In the genomic region with DNA sequence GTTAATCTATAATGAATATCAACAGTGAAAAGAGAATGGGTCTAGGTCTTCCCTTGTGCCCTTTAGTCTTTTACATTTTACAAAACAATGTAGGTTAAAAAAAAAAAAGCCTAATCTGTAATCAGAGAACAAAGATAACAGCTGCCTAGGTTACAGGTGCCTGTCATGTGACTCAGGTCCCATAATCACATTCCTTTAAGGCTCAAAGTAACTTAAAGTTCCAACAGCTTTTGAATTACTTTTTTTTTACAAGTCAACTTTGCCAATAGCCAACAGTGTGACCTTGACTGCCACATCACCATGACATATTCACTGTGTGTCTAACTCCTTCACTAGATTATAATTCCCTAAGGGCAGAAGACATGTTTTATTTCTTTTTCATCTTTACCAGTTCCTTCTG, we compare ENCODE assay signal across 36 cellular contexts.
"Had no signal": no experiment of that assay in that cellular context is flagged by ENCODE, and none has a peak within 500 bp of the region (broad histone marks: within the 10 kb centered on the region; RNA-seq: fewer than 3 reads in every experiment).

No MANE protein-coding gene starts in this region.

- H3K27ac ChIP-seq: ascending aorta, cardiac muscle cell, VCaP had no signal

- H3K27ac Mint-ChIP-seq: activated CD4-positive, alpha-beta memory T cell treated with anti-CD3 and anti-CD28 coated beads, Interleukin-2, amount 10 ng/mL, durations not matched to agents 7 days and 5 days; activated CD4-positive, alpha-beta T cell treated with anti-CD3 and anti-CD28 coated beads for 36 hours; activated CD4-positive, alpha-beta T cell treated with anti-CD3 and anti-CD28 coated beads, Interleukin-2, amount 10 ng/mL, durations not matched to agents 7 days and 5 days; activated CD8-positive, alpha-beta memory T cell treated with anti-CD3 and anti-CD28 coated beads, Interleukin-2, amount 10 ng/mL, durations not matched to agents 7 days and 5 days; activated CD8-positive, alpha-beta T cell treated with anti-CD3 and anti-CD28 coated beads, Interleukin-2, amount 10 ng/mL, durations not matched to agents 7 days and 5 days; activated naive CD4-positive, alpha-beta T cell treated with anti-CD3 and anti-CD28 coated beads, Interleukin-2, amount 10 ng/mL, durations not matched to agents 7 days and 5 days; activated naive CD4-positive, alpha-beta T cell treated with anti-CD3 and anti-CD28 coated beads, Interleukin-2, amount 50 U/mL, for 24 hours; activated naive CD8-positive, alpha-beta T cell; activated naive CD8-positive, alpha-beta T cell treated with anti-CD3 and anti-CD28 coated beads, Interleukin-2, amount 10 ng/mL, durations not matched to agents 7 days and 5 days; activated naive CD8-positive, alpha-beta T cell treated with anti-CD3 and anti-CD28 coated beads, Interleukin-2, amount 50 U/mL, for 24 hours; activated T-cell treated with anti-CD3 and anti-CD28 coated beads, Interleukin-2, amount 50 U/mL, for 24 hours; activated T-helper 2 cell treated with anti-CD3 and anti-CD28 coated beads, Interferon-gamma antibody, Interleukin-2, Interleukin-4, amounts not matched to agents 10 μg/mL and 5 μg/mL and 100 μg/mL, durations not matched to agents 14 hours and 24 hours and 36 hours; brain; T-helper 1 cell treated with Interleukin-12 subunit alpha and Interleukin-12 subunit beta and Interleukin-4 antibody, amounts not matched to agents 30 μg/mL and 1 μg/mL, for 36 hours; T-helper 2 cell treated with Interferon-gamma antibody and Interleukin-4, amounts not matched to agents 5 μg/mL and 100 μg/mL, for 36 hours had no signal

- H3K9me3 Mint-ChIP-seq: activated CD4-positive, alpha-beta memory T cell treated with anti-CD3 and anti-CD28 coated beads, Interleukin-2, amount 10 ng/mL, durations not matched to agents 7 days and 5 days; activated naive CD4-positive, alpha-beta T cell treated with anti-CD3 and anti-CD28 coated beads, Interleukin-2, amount 10 ng/mL, durations not matched to agents 7 days and 5 days had no signal

- H3K27me3 Mint-ChIP-seq: activated CD4-positive, alpha-beta memory T cell treated with anti-CD3 and anti-CD28 coated beads, Interleukin-2, amount 10 ng/mL, durations not matched to agents 7 days and 5 days; activated CD4-positive, alpha-beta T cell treated with anti-CD3 and anti-CD28 coated beads for 36 hours; activated CD4-positive, alpha-beta T cell treated with anti-CD3 and anti-CD28 coated beads, Interleukin-2, amount 10 ng/mL, durations not matched to agents 7 days and 5 days; activated CD8-positive, alpha-beta memory T cell treated with anti-CD3 and anti-CD28 coated beads, Interleukin-2, amount 10 ng/mL, durations not matched to agents 7 days and 5 days; activated naive CD4-positive, alpha-beta T cell treated with anti-CD3 and anti-CD28 coated beads, Interleukin-2, amount 10 ng/mL, durations not matched to agents 7 days and 5 days; activated naive CD4-positive, alpha-beta T cell treated with anti-CD3 and anti-CD28 coated beads, Interleukin-2, amount 50 U/mL, for 24 hours; activated naive CD8-positive, alpha-beta T cell treated with anti-CD3 and anti-CD28 coated beads, Interleukin-2, amount 10 ng/mL, durations not matched to agents 7 days and 5 days; activated naive CD8-positive, alpha-beta T cell treated with anti-CD3 and anti-CD28 coated beads, Interleukin-2, amount 50 U/mL, for 24 hours; activated T-cell treated with anti-CD3 and anti-CD28 coated beads, Interleukin-2, amount 50 U/mL, for 24 hours had no signal

- H3K9me3 ChIP-seq: ascending aorta had no signal

- H3K4me1 ChIP-seq: ascending aorta had no signal

- H3K4me1 Mint-ChIP-seq: activated CD4-positive, alpha-beta memory T cell treated with anti-CD3 and anti-CD28 coated beads, Interleukin-2, amount 10 ng/mL, durations not matched to agents 7 days and 5 days; activated CD4-positive, alpha-beta T cell treated with anti-CD3 and anti-CD28 coated beads for 36 hours; activated CD4-positive, alpha-beta T cell treated with anti-CD3 and anti-CD28 coated beads, Interleukin-2, amount 10 ng/mL, durations not matched to agents 7 days and 5 days; activated CD8-positive, alpha-beta memory T cell treated with anti-CD3 and anti-CD28 coated beads, Interleukin-2, amount 10 ng/mL, durations not matched to agents 7 days and 5 days; activated naive CD4-positive, alpha-beta T cell treated with anti-CD3 and anti-CD28 coated beads, Interleukin-2, amount 10 ng/mL, durations not matched to agents 7 days and 5 days; activated naive CD4-positive, alpha-beta T cell treated with anti-CD3 and anti-CD28 coated beads, Interleukin-2, amount 50 U/mL, for 24 hours; activated naive CD8-positive, alpha-beta T cell treated with anti-CD3 and anti-CD28 coated beads, Interleukin-2, amount 10 ng/mL, durations not matched to agents 7 days and 5 days; activated naive CD8-positive, alpha-beta T cell treated with anti-CD3 and anti-CD28 coated beads, Interleukin-2, amount 50 U/mL, for 24 hours; brain; central memory CD8-positive, alpha-beta T cell had no signal

- H3K4me3 ChIP-seq: ascending aorta, cardiac muscle cell had no signal

- H3K36me3 Mint-ChIP-seq: activated CD8-positive, alpha-beta memory T cell treated with anti-CD3 and anti-CD28 coated beads, Interleukin-2, amount 10 ng/mL, durations not matched to agents 7 days and 5 days; activated naive CD4-positive, alpha-beta T cell treated with anti-CD3 and anti-CD28 coated beads, Interleukin-2, amount 10 ng/mL, durations not matched to agents 7 days and 5 days; activated naive CD4-positive, alpha-beta T cell treated with anti-CD3 and anti-CD28 coated beads, Interleukin-2, amount 50 U/mL, for 24 hours; activated naive CD8-positive, alpha-beta T cell; activated naive CD8-positive, alpha-beta T cell treated with anti-CD3 and anti-CD28 coated beads, Interleukin-2, amount 10 ng/mL, durations not matched to agents 7 days and 5 days; brain had no signal

- H3K36me3 ChIP-seq: ascending aorta, cardiac muscle cell had no signal

- ATAC-seq: activated CD4-positive, alpha-beta T cell treated with anti-CD3 and anti-CD28 coated beads for 36 hours; activated CD4-positive, CD25-positive, alpha-beta regulatory T cell treated with anti-CD3 and anti-CD28 coated beads, Interleukin-2, amount 50 U/mL, for 24 hours; activated CD8-positive, alpha-beta memory T cell treated with anti-CD3 and anti-CD28 coated beads, Interleukin-2, amount 10 ng/mL, durations not matched to agents 7 days and 5 days; activated CD8-positive, alpha-beta T cell treated with anti-CD3 and anti-CD28 coated beads, Interleukin-2, amount 10 ng/mL, durations not matched to agents 7 days and 5 days; activated naive CD8-positive, alpha-beta T cell treated with anti-CD3 and anti-CD28 coated beads, Interleukin-2, amount 50 U/mL, for 24 hours had no signal

- H3K27me3 ChIP-seq: ascending aorta, cardiac muscle cell had no signal

- H3K4me3 Mint-ChIP-seq: activated CD4-positive, alpha-beta memory T cell treated with anti-CD3 and anti-CD28 coated beads, Interleukin-2, amount 10 ng/mL, durations not matched to agents 7 days and 5 days; activated CD4-positive, alpha-beta T cell treated with anti-CD3 and anti-CD28 coated beads for 36 hours; activated CD4-positive, alpha-beta T cell treated with anti-CD3 and anti-CD28 coated beads, Interleukin-2, amount 10 ng/mL, durations not matched to agents 7 days and 5 days; activated CD8-positive, alpha-beta memory T cell treated with anti-CD3 and anti-CD28 coated beads, Interleukin-2, amount 10 ng/mL, durations not matched to agents 7 days and 5 days; activated CD8-positive, alpha-beta T cell treated with anti-CD3 and anti-CD28 coated beads, Interleukin-2, amount 10 ng/mL, durations not matched to agents 7 days and 5 days; activated naive CD4-positive, alpha-beta T cell treated with anti-CD3 and anti-CD28 coated beads, Interleukin-2, amount 10 ng/mL, durations not matched to agents 7 days and 5 days; activated naive CD4-positive, alpha-beta T cell treated with anti-CD3 and anti-CD28 coated beads, Interleukin-2, amount 50 U/mL, for 24 hours; activated naive CD8-positive, alpha-beta T cell; activated naive CD8-positive, alpha-beta T cell treated with anti-CD3 and anti-CD28 coated beads, Interleukin-2, amount 10 ng/mL, durations not matched to agents 7 days and 5 days; activated naive CD8-positive, alpha-beta T cell treated with anti-CD3 and anti-CD28 coated beads, Interleukin-2, amount 50 U/mL, for 24 hours; activated T-cell treated with anti-CD3 and anti-CD28 coated beads, Interleukin-2, amount 50 U/mL, for 24 hours; brain; central memory CD8-positive, alpha-beta T cell; T-helper 1 cell treated with Interleukin-12 subunit alpha and Interleukin-12 subunit beta and Interleukin-4 antibody, amounts not matched to agents 30 μg/mL and 1 μg/mL, for 36 hours; T-helper 2 cell treated with Interferon-gamma antibody and Interleukin-4, amounts not matched to agents 5 μg/mL and 100 μg/mL, for 36 hours had no signal

- DNase-seq: activated CD4-positive, alpha-beta memory T cell treated with anti-CD3 and anti-CD28 coated beads, Interleukin-2, amount 10 ng/mL, durations not matched to agents 7 days and 5 days; activated CD4-positive, alpha-beta T cell treated with anti-CD3 and anti-CD28 coated beads for 1 hour; activated CD4-positive, alpha-beta T cell treated with anti-CD3 and anti-CD28 coated beads for 36 hours; activated CD4-positive, alpha-beta T cell treated with anti-CD3 and anti-CD28 coated beads for 48 hours; activated CD4-positive, alpha-beta T cell treated with anti-CD3 and anti-CD28 coated beads, Interleukin-2, amount 10 ng/mL, durations not matched to agents 7 days and 5 days; activated CD4-positive, alpha-beta T cell treated with anti-CD3 and anti-CD28 coated beads, Interleukin-2, amount 50 U/mL, for 48 hours; activated CD4-positive, CD25-positive, alpha-beta regulatory T cell; activated CD8-positive, alpha-beta memory T cell treated with anti-CD3 and anti-CD28 coated beads for 24 hours; activated CD8-positive, alpha-beta memory T cell treated with anti-CD3 and anti-CD28 coated beads, Interleukin-2, amount 10 ng/mL, durations not matched to agents 7 days and 5 days; activated CD8-positive, alpha-beta memory T cell treated with anti-CD3 and anti-CD28 coated beads, Interleukin-2, amount 50 U/mL, for 48 hours; activated CD8-positive, alpha-beta T cell treated with anti-CD3 and anti-CD28 coated beads, Interleukin-2, amount 10 ng/mL, durations not matched to agents 7 days and 5 days; activated effector memory CD4-positive, alpha-beta T cell treated with Interleukin-2 at 50 U/mL for 16 hours; activated gamma-delta T cell; activated naive CD4-positive, alpha-beta T cell treated with anti-CD3 and anti-CD28 coated beads, Interleukin-2, amount 10 ng/mL, durations not matched to agents 7 days and 5 days; activated naive CD4-positive, alpha-beta T cell treated with Interleukin-2 at 50 U/mL for 16 hours; activated naive CD8-positive, alpha-beta T cell treated with anti-CD3 and anti-CD28 coated beads, Interleukin-2, amount 10 ng/mL, durations not matched to agents 7 days and 5 days; activated naive CD8-positive, alpha-beta T cell treated with anti-CD3 and anti-CD28 coated beads, Interleukin-2, amount 50 U/mL, for 24 hours; activated T-cell treated with anti-CD3 and anti-CD28 coated beads, Interleukin-2, amount 50 U/mL, for 24 hours; activated T-cell treated with anti-CD3 and anti-CD28 coated beads, Interleukin-2, amount 50 U/mL, for 48 hours; amygdala; anterior cingulate cortex; caudate nucleus; T-helper 1 cell; T-helper 2 cell; T-helper 9 cell had no signal
